Comparison of ENCODE assay signal across 8 cellular contexts in the genomic region with DNA sequence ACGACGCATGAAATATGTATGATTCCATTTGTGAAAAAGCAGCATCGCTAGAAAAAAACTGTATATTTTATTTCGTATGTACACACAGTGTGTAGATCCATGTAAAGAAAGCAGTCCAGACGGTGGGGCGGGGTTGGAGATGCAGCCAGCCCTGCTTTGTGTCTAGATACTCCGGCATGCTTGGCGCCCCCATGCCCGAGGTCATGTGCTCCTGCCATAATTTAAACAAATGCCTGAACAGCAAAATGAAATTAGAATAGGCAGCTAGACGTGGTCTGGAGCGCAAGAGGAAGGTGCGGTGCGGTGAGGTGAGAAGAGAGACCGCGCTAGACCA.
A peak's percentile ranks its signal among the peaks of the same experiment; 100 is the strongest.
DNase-seq lines count a peak whose midpoint lies in the region; ATAC-seq and TF ChIP-seq lines count a peak whose summit lies in the region.
"Not testable (repeated sequence)": the region's sequence is repeated elsewhere in the genome, so short reads cannot be mapped to it uniquely, and the experiment has no call there.

No MANE protein-coding gene starts in this region.

- not testable (repeated sequence) for H3K4ac ChIP-seq in trophoblast cell (ENCODE audit: low read depth, low read length)

- H3K4me1 ChIP-seq in heart left ventricle, result peaks cover 0 to 11% (median 0%) of the 10 kb centered on the region in 12 donors
- H3K4me1 ChIP-seq in trophoblast cell (ENCODE audit: control insufficient read depth in 1 of 2, insufficient read depth in 2 of 2, low read length in 2 of 2); vagina: not testable (repeated sequence)

- H2AFZ ChIP-seq in trophoblast cell (ENCODE audit: insufficient read depth, low read length, poor library complexity), result peak overlapping the region; percentile 82

- H3K27ac Mint-ChIP-seq in activated CD4-positive, alpha-beta T cell treated with anti-CD3 and anti-CD28 coated beads for 36 hours, result not testable (repeated sequence)
- peak overlapping the region; percentile 95 for H3K27ac Mint-ChIP-seq in mesothelial cell of epicardium
- H3K27ac Mint-ChIP-seq in stimulated activated naive B cell treated with anti-CD40 and anti-IgM and Interleukin-4, amounts not matched to agents 10 μg/mL and 1 μg/mL and 100 μg/mL, for 72 hours, result peak overlapping the region; percentile 79

- not testable (repeated sequence) for DNase-seq in activated CD4-positive, alpha-beta T cell treated with anti-CD3 and anti-CD28 coated beads for 36 hours; coronary artery (ENCODE audit: low spot score); heart left ventricle; mesothelial cell of epicardium (ENCODE audit: low spot score in 2 of 2, unreplicated experiment in 2 of 2); trophoblast cell; stimulated activated naive B cell treated with anti-CD40 and anti-IgM and Interleukin-4, amounts not matched to agents 10 μg/mL and 1 μg/mL and 100 μg/mL, for 72 hours; vagina (ENCODE audit: extremely low spot score in 2 of 2)

- H3K9me3 Mint-ChIP-seq in activated CD4-positive, alpha-beta T cell treated with anti-CD3 and anti-CD28 coated beads for 36 hours (ENCODE audit: low read depth); mesothelial cell of epicardium; stimulated activated naive B cell treated with anti-CD40 and anti-IgM and Interleukin-4, amounts not matched to agents 10 μg/mL and 1 μg/mL and 100 μg/mL, for 72 hours: not testable (repeated sequence)

- H3K36me3 Mint-ChIP-seq in activated CD4-positive, alpha-beta T cell treated with anti-CD3 and anti-CD28 coated beads for 36 hours (ENCODE audit: low read depth); mesothelial cell of epicardium; stimulated activated naive B cell treated with anti-CD40 and anti-IgM and Interleukin-4, amounts not matched to agents 10 μg/mL and 1 μg/mL and 100 μg/mL, for 72 hours: not testable (repeated sequence)

- 56 to 69% (median 62%) methylated on average over 15 of the region's 15 CpGs for WGBS in heart left ventricle, 4 donors
- no CpG with 5 or more reads among the region's 15 CpGs for WGBS in trophoblast cell (ENCODE audit: extremely low coverage, insufficient coverage, insufficient read length)

- not testable (repeated sequence) for H3K14ac ChIP-seq in trophoblast cell (ENCODE audit: low read length)

- TF ChIP-seq CTCF in coronary artery (IDR thresholded peaks at IDR 0.05); heart left ventricle (IDR thresholded peaks at IDR 0.05); mesothelial cell of epicardium (IDR thresholded peaks at IDR 0.05; ENCODE audit: unreplicated experiment); vagina (IDR thresholded peaks at IDR 0.05): not testable (repeated sequence)

- not testable (repeated sequence) for H2BK12ac ChIP-seq in trophoblast cell (ENCODE audit: low read length)

- H3K79me1 ChIP-seq in trophoblast cell (ENCODE audit: low read length), result not testable (repeated sequence)

- H4K8ac ChIP-seq in trophoblast cell (ENCODE audit: low read depth, low read length), result peak overlapping the region; percentile 48

- H4K12ac ChIP-seq in trophoblast cell (ENCODE audit: low read depth, low read length), result not testable (repeated sequence)

- H3K79me2 ChIP-seq in trophoblast cell (ENCODE audit: control insufficient read depth, insufficient read depth, low read length, poor library complexity), result not testable (repeated sequence)

- not testable (repeated sequence) for H3K27me3 ChIP-seq in heart left ventricle; trophoblast cell (ENCODE audit: insufficient read depth, low read length); vagina

- H3K9ac ChIP-seq in trophoblast cell (ENCODE audit: low read length), result not testable (repeated sequence)

- H3K9me3 ChIP-seq in heart left ventricle; trophoblast cell (ENCODE audit: insufficient read depth, low read depth, low read length); vagina: not testable (repeated sequence)

- H2BK120ac ChIP-seq in trophoblast cell (ENCODE audit: insufficient read depth, low read length, poor library complexity), result not testable (repeated sequence)

- intact Hi-C loops in activated CD4-positive, alpha-beta T cell treated with anti-CD3 and anti-CD28 coated beads for 36 hours (cut with DNase I, micrococcal nuclease); heart left ventricle (cut with DNase I); vagina (cut with DNase I): not testable (repeated sequence)

- TF ChIP-seq POLR2A in heart left ventricle (IDR thresholded peaks at IDR 0.05); vagina (IDR thresholded peaks at IDR 0.05): not testable (repeated sequence)

- H3K18ac ChIP-seq in trophoblast cell (ENCODE audit: low read length), result not testable (repeated sequence)

- H3K4me3 ChIP-seq in coronary artery, result peak overlapping the region; percentile 70
- peak overlapping the region in 11 of 12 donors; percentile 10 to 58 (median 44) for H3K4me3 ChIP-seq in heart left ventricle
- H3K4me3 ChIP-seq in trophoblast cell (ENCODE audit: low read depth, low read length), result not testable (repeated sequence)
- H3K4me3 ChIP-seq in vagina, result peak overlapping the region; percentile 43 to 62

- peaks cover 41% of the 10 kb centered on the region for H3K27me3 Mint-ChIP-seq in activated CD4-positive, alpha-beta T cell treated with anti-CD3 and anti-CD28 coated beads for 36 hours
- not testable (repeated sequence) for H3K27me3 Mint-ChIP-seq in mesothelial cell of epicardium (ENCODE audit: low read depth)
- peaks cover 36 to 51% of the 10 kb centered on the region in 2 donors for H3K27me3 Mint-ChIP-seq in stimulated activated naive B cell treated with anti-CD40 and anti-IgM and Interleukin-4, amounts not matched to agents 10 μg/mL and 1 μg/mL and 100 μg/mL, for 72 hours

- CTCF ChIA-PET in activated CD4-positive, alpha-beta T cell treated with anti-CD3 and anti-CD28 coated beads for 36 hours (lab: Charles Lee), result not testable (repeated sequence)

- not testable (repeated sequence) for H3K36me3 ChIP-seq in heart left ventricle; trophoblast cell (ENCODE audit: control insufficient read depth in 1 of 2, insufficient read depth in 2 of 2, low read length in 2 of 2); vagina

- peak overlapping the region; percentile 47 for H4K91ac ChIP-seq in trophoblast cell (ENCODE audit: low read depth, low read length)

- H3K23ac ChIP-seq in trophoblast cell (ENCODE audit: low read length), result not testable (repeated sequence)

- not testable (repeated sequence) for H2AK5ac ChIP-seq in trophoblast cell (ENCODE audit: low read length)

- peak; percentile 13 for ATAC-seq in GM19395 (IDR thresholded peaks at IDR 0.05; ENCODE audit: unreplicated experiment)
- ATAC-seq in activated CD4-positive, alpha-beta T cell treated with anti-CD3 and anti-CD28 coated beads for 36 hours; heart left ventricle: not testable (repeated sequence)
- ATAC-seq in stimulated activated naive B cell treated with anti-CD40 and anti-IgM and Interleukin-4, amounts not matched to agents 10 μg/mL and 1 μg/mL and 100 μg/mL, for 72 hours (replicated peaks), result peak; percentile 24 to 33

- H3K4me1 Mint-ChIP-seq in activated CD4-positive, alpha-beta T cell treated with anti-CD3 and anti-CD28 coated beads for 36 hours, result not testable (repeated sequence)
- H3K4me1 Mint-ChIP-seq in mesothelial cell of epicardium, result peaks cover 27% of the 10 kb centered on the region
- peaks cover 10 to 12% of the 10 kb centered on the region in 2 donors for H3K4me1 Mint-ChIP-seq in stimulated activated naive B cell treated with anti-CD40 and anti-IgM and Interleukin-4, amounts not matched to agents 10 μg/mL and 1 μg/mL and 100 μg/mL, for 72 hours

- POLR2A ChIA-PET in activated CD4-positive, alpha-beta T cell treated with anti-CD3 and anti-CD28 coated beads for 36 hours (lab: Charles Lee), result interaction anchor here (0.6 kb wide), 1 partner anchor 1087 kb away, joined by 4 read pairs; no protein-coding TSS in a partner anchor

- peak overlapping the region; percentile 11 for H3K4me2 ChIP-seq in trophoblast cell (ENCODE audit: low read length)

- H2BK5ac ChIP-seq in trophoblast cell (ENCODE audit: low read depth, low read length, poor library complexity), result not testable (repeated sequence)

- not testable (repeated sequence) for H3K27ac ChIP-seq in coronary artery; trophoblast cell (ENCODE audit: low read depth, low read length); vagina
- H3K27ac ChIP-seq in heart left ventricle, result peak overlapping the region in 1 of 12 donors; percentile 81

- peak overlapping the region; percentile 10 for H3K4me3 Mint-ChIP-seq in activated CD4-positive, alpha-beta T cell treated with anti-CD3 and anti-CD28 coated beads for 36 hours
- peak overlapping the region; percentile 69 for H3K4me3 Mint-ChIP-seq in mesothelial cell of epicardium
- H3K4me3 Mint-ChIP-seq in stimulated activated naive B cell treated with anti-CD40 and anti-IgM and Interleukin-4, amounts not matched to agents 10 μg/mL and 1 μg/mL and 100 μg/mL, for 72 hours, result peak overlapping the region; percentile 67 to 77

Comparison
In these comparisons a context has a peak if more than half of its experiments do, and no peak if none do; other contexts are left out.
1. H3K4me3 Mint-ChIP-seq: peak in every context shown above with its lines; median percentile 72 in stimulated activated naive B cell treated with anti-CD40 and anti-IgM and Interleukin-4, amounts not matched to agents 10 μg/mL and 1 μg/mL and 100 μg/mL, for 72 hours; 69 in mesothelial cell of epicardium; 10 in activated CD4-positive, alpha-beta T cell treated with anti-CD3 and anti-CD28 coated beads for 36 hours.